In the genomic region with DNA sequence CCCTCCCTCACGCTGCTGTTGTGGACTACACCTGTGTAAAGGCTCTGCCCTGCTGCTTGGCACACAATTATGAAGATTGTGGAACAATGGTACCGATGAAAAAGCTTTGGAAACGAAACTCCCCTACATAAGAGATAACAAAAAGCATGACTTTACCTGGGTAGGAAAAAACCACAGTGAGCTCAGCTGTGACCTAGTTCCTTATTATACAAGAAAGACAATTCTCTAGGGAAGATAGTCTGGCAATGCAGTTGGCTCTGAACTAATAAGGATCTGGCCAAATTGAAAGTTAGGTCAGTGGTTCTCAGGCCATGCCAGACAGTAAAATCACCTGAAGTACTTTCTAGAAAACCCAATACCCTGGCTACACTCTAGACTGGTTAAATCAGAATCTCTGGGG, we compare ENCODE assay signal across 11 cellular contexts. TPM values are rescaled to one million over a fixed set of nuclear protein-coding genes. Genes with fewer than 3 reads are reported as not detected.
"Had no signal": no experiment of that assay in that cellular context is flagged by ENCODE, and none has a peak within 500 bp of the region (broad histone marks: within the 10 kb centered on the region; RNA-seq: fewer than 3 reads in every experiment).

No MANE protein-coding gene starts in this region.

- DNase-seq: activated CD4-positive, alpha-beta memory T cell treated with anti-CD3 and anti-CD28 coated beads for 36 hours; heart left ventricle; mammary epithelial cell; ovary; sigmoid colon; stimulated activated CD4-positive, alpha-beta T cell treated with anti-CD3 and anti-CD28 coated beads, Interleukin-2, amount 100 ng/mL, for 24 hours; testis had no signal

- H3K36me3 Mint-ChIP-seq: activated CD4-positive, alpha-beta memory T cell treated with anti-CD3 and anti-CD28 coated beads for 36 hours had no signal

- ATAC-seq: heart left ventricle had no signal

- H3K4me3 Mint-ChIP-seq: activated CD4-positive, alpha-beta memory T cell treated with anti-CD3 and anti-CD28 coated beads for 36 hours; activated naive CD4-positive, alpha-beta T cell treated with anti-CD3 and anti-CD28 coated beads for 36 hours; activated T-helper 17 cell treated with anti-CD3 and anti-CD28 coated beads, Interleukin-2, amount 50 U/mL, for 72 hours; stimulated activated naive CD8-positive, alpha-beta T cell treated with anti-CD3 and anti-CD28 coated beads, Interleukin-15, Interleukin-2, amounts not matched to agents 100 ng/mL and 50 ng/mL, for 24 hours had no signal

- H3K9me3 Mint-ChIP-seq: activated CD4-positive, alpha-beta memory T cell treated with anti-CD3 and anti-CD28 coated beads for 36 hours; activated naive CD4-positive, alpha-beta T cell treated with anti-CD3 and anti-CD28 coated beads for 36 hours; activated T-helper 17 cell treated with anti-CD3 and anti-CD28 coated beads, Interleukin-2, amount 50 U/mL, for 72 hours; stimulated activated naive CD8-positive, alpha-beta T cell treated with anti-CD3 and anti-CD28 coated beads, Interleukin-15, Interleukin-2, amounts not matched to agents 100 ng/mL and 50 ng/mL, for 24 hours had no signal

- H3K9me3 ChIP-seq: heart left ventricle, ovary, sigmoid colon, testis had no signal

- H3K4me3 ChIP-seq: cardiac muscle cell, heart left ventricle, ovary, sigmoid colon, testis had no signal

- H3K27ac ChIP-seq: cardiac muscle cell, ovary, testis had no signal

- H3K27me3 ChIP-seq: heart left ventricle, ovary, sigmoid colon, testis had no signal

- H3K36me3 ChIP-seq: cardiac muscle cell, ovary, sigmoid colon had no signal

RNA-seq across cellular contexts. Expression of gene CLEC3B, which starts 16.1 kb away (rescaled TPM):
- total RNA-seq: activated CD4-positive, alpha-beta memory T cell treated with anti-CD3 and anti-CD28 coated beads for 36 hours; activated naive CD4-positive, alpha-beta T cell treated with anti-CD3 and anti-CD28 coated beads for 36 hours had no signal
